In genomic region chr3:69283913-69284312, GRCh38 we compare ENCODE assay signal across 18 cellular contexts.
DNase-seq lines count a peak whose midpoint lies in the region; TF ChIP-seq lines count a peak whose summit lies in the region.
"Had no signal": no experiment of that assay in that cellular context is flagged by ENCODE, and none has a peak within 500 bp of the region (broad histone marks: within the 10 kb centered on the region; RNA-seq: fewer than 3 reads in every experiment).

No MANE protein-coding gene starts in this region.

- no peaks in the 10 kb centered on the region for H3K9me3 Mint-ChIP-seq in MCF 10A (ENCODE audit: unreplicated experiment)
- H3K9me3 Mint-ChIP-seq in mesothelial cell of epicardium = peaks cover 3% of the 10 kb centered on the region
- H3K9me3 Mint-ChIP-seq: CD4-positive, alpha-beta memory T cell; HFFc6 had no signal

- H3K27me3 Mint-ChIP-seq in MCF 10A (ENCODE audit: insufficient read depth, unreplicated experiment) (no peaks in the 10 kb centered on the region), mesothelial cell of epicardium (ENCODE audit: low read depth) (no peaks in the 10 kb centered on the region)
- H3K27me3 Mint-ChIP-seq: CD4-positive, alpha-beta memory T cell had no signal

- TF ChIP-seq CTCF in MCF 10A (IDR thresholded peaks at IDR 0.05; ENCODE audit: unreplicated experiment) (no peak), breast epithelium (IDR thresholded peaks at IDR 0.05) (no peak), mesothelial cell of epicardium (IDR thresholded peaks at IDR 0.05; ENCODE audit: unreplicated experiment) (no peak)

- H3K4me1 Mint-ChIP-seq in MCF 10A (ENCODE audit: insufficient read depth, unreplicated experiment) (peaks cover 4% of the 10 kb centered on the region), mesothelial cell of epicardium (peaks cover 47% of the 10 kb centered on the region)
- H3K4me1 Mint-ChIP-seq: CD14-positive monocyte had no signal

- CTCF ChIA-PET in MCF 10A (lab: Yijun Ruan, JAX) = interaction anchor here (1.2 kb wide), 1 partner anchor 69 kb away, joined by 4 read pairs; no protein-coding TSS in a partner anchor

- peak overlapping the region; percentile 31 for H3K27ac Mint-ChIP-seq in MCF 10A (ENCODE audit: low read depth, unreplicated experiment)
- H3K27ac Mint-ChIP-seq in mesothelial cell of epicardium = peak overlapping the region; percentile 90
- H3K27ac Mint-ChIP-seq: CD4-positive, alpha-beta memory T cell; HFFc6 had no signal

- no peaks in the 10 kb centered on the region for H3K27me3 ChIP-seq in breast epithelium
- H3K27me3 ChIP-seq: BLaER1 had no signal

- H3K4me3 ChIP-seq in breast epithelium = no peak overlapping the region
- H3K4me3 ChIP-seq: BLaER1 had no signal

- H3K36me3 ChIP-seq in breast epithelium = no peaks in the 10 kb centered on the region

- BruUV-seq in MCF 10A (replicated peaks; lab: Mats Ljungman, UMichigan) = no TSS peak

- no peak for TF ChIP-seq POLR2A in breast epithelium (IDR thresholded peaks at IDR 0.05)

- no peaks in the 10 kb centered on the region for H3K9me3 ChIP-seq in breast epithelium
- H3K9me3 ChIP-seq: BLaER1 had no signal

- intact Hi-C loops in MCF 10A (cut with micrococcal nuclease) (no loop called here), breast epithelium (cut with DNase I; ENCODE audit: low total_unique reads) (no loop called here)

- POLR2A ChIA-PET in MCF 10A (lab: Yijun Ruan, JAX) = no interaction called here

- DNase-seq in MCF 10A (ENCODE audit: unreplicated experiment) (no peak), breast epithelium (ENCODE audit: low spot score in 2 of 2) (no peak), mesothelial cell of epicardium (ENCODE audit: low spot score in 2 of 2, unreplicated experiment in 2 of 2) (no peak), DMS79 (lab: John Stamatoyannopoulos, UW) (no peak), NOMO-1 treated with DMSO at 0.1 percent for 48 hours (lab: John Stamatoyannopoulos, UW; ENCODE audit: unreplicated experiment) (no peak), LoVo (ENCODE audit: low spot score) (no peak)
- DNase-seq: 8988T; CD4-positive, alpha-beta memory T cell; DMS153; DMS79 treated with DMSO at 0.1 percent for 48 hours; GF-D8; GOT3; H7; HFFc6 had no signal

- H3K4me1 ChIP-seq in breast epithelium = no peaks in the 10 kb centered on the region

- no peak overlapping the region for H3K4me3 Mint-ChIP-seq in MCF 10A (ENCODE audit: unreplicated experiment)
- H3K4me3 Mint-ChIP-seq in mesothelial cell of epicardium = no peak overlapping the region
- H3K4me3 Mint-ChIP-seq: CD14-positive monocyte; CD4-positive, alpha-beta memory T cell; HFFc6 had no signal

- H3K27ac ChIP-seq in breast epithelium (no peak overlapping the region), cingulate gyrus (ENCODE audit: low read depth, low read length) (peak overlapping the region; percentile 41), temporal lobe (ENCODE audit: low read depth, low read length) (peak overlapping the region; percentile 14)
- H3K27ac ChIP-seq: BLaER1 had no signal

- H3K36me3 Mint-ChIP-seq in MCF 10A (ENCODE audit: insufficient read depth, unreplicated experiment) (peaks cover 38% of the 10 kb centered on the region), mesothelial cell of epicardium (peaks cover 6% of the 10 kb centered on the region)
- H3K36me3 Mint-ChIP-seq: CD4-positive, alpha-beta memory T cell had no signal

Comparison
In these comparisons a context has a peak if more than half of its experiments do, and no peak if none do; other contexts are left out.
1. H3K27ac ChIP-seq: peak in cingulate gyrus (single experiment) and temporal lobe (single experiment); none in breast epithelium (0 of 2).